In genomic region chr1:55140546-55140983, GRCh38 we compare ENCODE assay signal across 8 cellular contexts.
DNase-seq lines count a peak whose midpoint lies in the region; ATAC-seq and TF ChIP-seq lines count a peak whose summit lies in the region.

No MANE protein-coding gene starts in this region.

- no peaks in the 10 kb centered on the region for H3K9me3 Mint-ChIP-seq in WTC11

- H3K4me3 Mint-ChIP-seq in WTC11: no peak overlapping the region

- H3K27me3 Mint-ChIP-seq in WTC11 (ENCODE audit: low read depth): no peaks in the 10 kb centered on the region

- TF ChIP-seq CTCF in AG04449 (IDR thresholded peaks at IDR 0.05; ENCODE audit: insufficient read depth, low read length, missing control alignments): peak; percentile 78
- TF ChIP-seq CTCF in WTC11 (IDR thresholded peaks at IDR 0.05): peak; percentile 47

- POLR2A ChIA-PET in AG04449 (lab: Yijun Ruan, JAX) (no interaction called here), WTC11 (lab: Charles Lee) (no interaction called here)

- H3K4me1 Mint-ChIP-seq in WTC11: no peaks in the 10 kb centered on the region

- H3K4me3 ChIP-seq in AG04449 (ENCODE audit: low read depth, low read length): no peak overlapping the region

- DNase-seq in AG04449 (ENCODE audit: low read depth, low spot score) (peak; percentile 86), NCI-H226 (peak; percentile 56), WTC11 (ENCODE audit: low spot score) (peak; percentile 51), cerebellar nuclear complex (lab: John Stamatoyannopoulos, UW) (peak; percentile 31 to 66), left kidney (ENCODE audit: low read depth, low spot score) (peak; percentile 90)
- peak; percentile 44 to 77 for DNase-seq in stimulated activated CD4-positive, alpha-beta T cell treated with anti-CD3 and anti-CD28 coated beads, Interleukin-4, amount 100 ng/mL, for 4 hours

- CTCF ChIA-PET in AG04449 (lab: Yijun Ruan, JAX) (interaction anchor here (0.6 to 16.0 kb wide), 19 partner anchors 9 to 236 kb away, joined by 3 to 331 read pairs (median 6); no protein-coding TSS in a partner anchor), WTC11 (lab: Charles Lee) (interaction anchor here (1.3 kb wide), 1 partner anchor 198 kb away, joined by 3 read pairs; no protein-coding TSS in a partner anchor)

- H3K36me3 Mint-ChIP-seq in WTC11: peaks cover 25% of the 10 kb centered on the region

- no peak overlapping the region for H3K27ac Mint-ChIP-seq in WTC11

- ATAC-seq in GM18519 (IDR thresholded peaks at IDR 0.05; ENCODE audit: low FRiP score, unreplicated experiment) (peak; percentile 75), HG03159 (IDR thresholded peaks at IDR 0.05; ENCODE audit: unreplicated experiment) (peak; percentile 82), WTC11 (peak; percentile 86)

TF ChIP-seq in WTC11, 78 proteins besides CTCF, POLR2A, EP300 and RAD21:
- TF ChIP-seq CDX4 (CRISPR knock-in tag; IDR thresholded peaks at IDR 0.05; ENCODE audit: borderline replicate concordance) (no peak), CREB1 (CRISPR knock-in tag; IDR thresholded peaks at IDR 0.05) (no peak), FOXK1 (CRISPR knock-in tag; IDR thresholded peaks at IDR 0.05) (no peak), KAT7 (CRISPR knock-in tag; IDR thresholded peaks at IDR 0.05; ENCODE audit: borderline replicate concordance) (no peak)
